1 cellular context compared by ENCODE assay signal in the genomic region with DNA sequence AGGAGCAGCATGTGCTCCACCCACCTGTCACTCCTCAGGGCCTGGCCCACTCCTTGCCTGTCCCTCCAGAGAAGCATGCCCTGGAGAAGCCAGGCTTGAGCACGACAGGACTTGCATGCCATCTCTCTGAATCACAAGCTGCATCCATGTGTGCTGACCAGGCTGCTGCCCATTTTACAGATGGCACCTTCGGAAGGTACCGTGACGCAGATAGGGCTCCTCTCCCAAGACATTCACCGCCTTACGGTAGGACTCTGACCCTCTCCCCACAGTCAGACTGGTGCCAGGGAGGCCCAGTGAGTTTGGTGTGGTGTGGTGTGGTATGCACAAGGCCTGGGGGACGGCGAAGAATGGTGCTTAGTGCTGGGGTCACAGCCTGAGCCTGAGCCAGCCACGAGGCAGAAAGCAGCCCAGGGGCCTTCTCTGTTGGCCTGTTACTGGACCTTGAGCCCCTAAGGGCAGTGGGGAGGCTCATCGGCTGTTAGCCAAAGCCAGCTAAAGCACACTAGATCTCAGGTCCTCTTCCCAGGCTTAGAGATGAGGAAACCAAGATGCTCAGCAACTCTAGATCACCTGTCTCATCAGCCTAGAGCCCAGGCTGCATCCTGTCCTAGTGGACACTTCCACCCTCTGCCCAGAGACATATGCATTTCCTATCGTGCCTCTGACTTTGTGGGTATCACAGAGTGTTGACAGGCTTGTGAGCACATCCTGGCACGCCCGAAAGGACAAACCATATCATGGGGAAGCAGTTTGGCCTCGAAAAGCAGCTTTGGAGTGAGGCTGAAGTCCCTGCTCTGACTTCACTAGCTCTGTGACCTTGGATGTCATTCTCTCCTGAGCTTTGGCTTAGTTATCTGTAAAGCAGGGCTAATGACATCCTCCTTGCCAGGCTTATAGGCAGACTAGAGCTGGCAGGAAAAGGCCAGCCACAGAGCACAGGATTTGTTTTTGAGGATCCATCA.
A peak's percentile ranks its signal among the peaks of the same experiment; 100 is the strongest.
TF ChIP-seq lines count a peak whose summit lies in the region.

No MANE protein-coding gene starts in this region.

TF ChIP-seq in HepG2, 621 proteins besides CTCF, POLR2A, EP300 and RAD21 (continues in another document):
- no peak for TF ChIP-seq LCORL (IDR thresholded peaks at IDR 0.05)
- 0 out of 2 replicates have a peak, but pooled peaks have one; percentile 55 for TF ChIP-seq LCORL (CRISPR knock-in tag; IDR thresholded peaks at IDR 0.05)
- TF ChIP-seq, protein P1, sequence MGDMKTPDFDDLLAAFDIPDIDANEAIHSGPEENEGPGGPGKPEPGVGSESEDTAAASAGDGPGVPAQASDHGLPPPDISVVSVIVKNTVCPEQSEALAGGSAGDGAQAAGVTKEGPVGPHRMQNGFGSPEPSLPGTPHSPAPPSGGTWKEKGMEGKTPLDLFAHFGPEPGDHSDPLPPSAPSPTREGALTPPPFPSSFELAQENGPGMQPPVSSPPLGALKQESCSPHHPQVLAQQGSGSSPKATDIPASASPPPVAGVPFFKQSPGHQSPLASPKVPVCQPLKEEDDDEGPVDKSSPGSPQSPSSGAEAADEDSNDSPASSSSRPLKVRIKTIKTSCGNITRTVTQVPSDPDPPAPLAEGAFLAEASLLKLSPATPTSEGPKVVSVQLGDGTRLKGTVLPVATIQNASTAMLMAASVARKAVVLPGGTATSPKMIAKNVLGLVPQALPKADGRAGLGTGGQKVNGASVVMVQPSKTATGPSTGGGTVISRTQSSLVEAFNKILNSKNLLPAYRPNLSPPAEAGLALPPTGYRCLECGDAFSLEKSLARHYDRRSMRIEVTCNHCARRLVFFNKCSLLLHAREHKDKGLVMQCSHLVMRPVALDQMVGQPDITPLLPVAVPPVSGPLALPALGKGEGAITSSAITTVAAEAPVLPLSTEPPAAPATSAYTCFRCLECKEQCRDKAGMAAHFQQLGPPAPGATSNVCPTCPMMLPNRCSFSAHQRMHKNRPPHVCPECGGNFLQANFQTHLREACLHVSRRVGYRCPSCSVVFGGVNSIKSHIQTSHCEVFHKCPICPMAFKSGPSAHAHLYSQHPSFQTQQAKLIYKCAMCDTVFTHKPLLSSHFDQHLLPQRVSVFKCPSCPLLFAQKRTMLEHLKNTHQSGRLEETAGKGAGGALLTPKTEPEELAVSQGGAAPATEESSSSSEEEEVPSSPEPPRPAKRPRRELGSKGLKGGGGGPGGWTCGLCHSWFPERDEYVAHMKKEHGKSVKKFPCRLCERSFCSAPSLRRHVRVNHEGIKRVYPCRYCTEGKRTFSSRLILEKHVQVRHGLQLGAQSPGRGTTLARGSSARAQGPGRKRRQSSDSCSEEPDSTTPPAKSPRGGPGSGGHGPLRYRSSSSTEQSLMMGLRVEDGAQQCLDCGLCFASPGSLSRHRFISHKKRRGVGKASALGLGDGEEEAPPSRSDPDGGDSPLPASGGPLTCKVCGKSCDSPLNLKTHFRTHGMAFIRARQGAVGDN (CRISPR knock-in tag; IDR thresholded peaks at IDR 0.05) = peak; percentile 93
- peak; percentile 40; the same call in 1 of the 2 replicates for TF ChIP-seq SP5 (CRISPR knock-in tag; IDR thresholded peaks at IDR 0.05; ENCODE audit: borderline replicate concordance, low read depth)
- TF ChIP-seq ZNF263 (CRISPR knock-in tag; IDR thresholded peaks at IDR 0.05) = 0 out of 2 replicates have a peak, but pooled peaks have one; percentile 7
- TF ChIP-seq RBFOX2 (IDR thresholded peaks at IDR 0.05; ENCODE audit: low read depth, low read length) = no peak
- TF ChIP-seq HDAC2 (CRISPR knock-in tag; IDR thresholded peaks at IDR 0.05) = 0 out of 2 replicates have a peak, but pooled peaks have one; percentile 12
- TF ChIP-seq, protein P2, sequence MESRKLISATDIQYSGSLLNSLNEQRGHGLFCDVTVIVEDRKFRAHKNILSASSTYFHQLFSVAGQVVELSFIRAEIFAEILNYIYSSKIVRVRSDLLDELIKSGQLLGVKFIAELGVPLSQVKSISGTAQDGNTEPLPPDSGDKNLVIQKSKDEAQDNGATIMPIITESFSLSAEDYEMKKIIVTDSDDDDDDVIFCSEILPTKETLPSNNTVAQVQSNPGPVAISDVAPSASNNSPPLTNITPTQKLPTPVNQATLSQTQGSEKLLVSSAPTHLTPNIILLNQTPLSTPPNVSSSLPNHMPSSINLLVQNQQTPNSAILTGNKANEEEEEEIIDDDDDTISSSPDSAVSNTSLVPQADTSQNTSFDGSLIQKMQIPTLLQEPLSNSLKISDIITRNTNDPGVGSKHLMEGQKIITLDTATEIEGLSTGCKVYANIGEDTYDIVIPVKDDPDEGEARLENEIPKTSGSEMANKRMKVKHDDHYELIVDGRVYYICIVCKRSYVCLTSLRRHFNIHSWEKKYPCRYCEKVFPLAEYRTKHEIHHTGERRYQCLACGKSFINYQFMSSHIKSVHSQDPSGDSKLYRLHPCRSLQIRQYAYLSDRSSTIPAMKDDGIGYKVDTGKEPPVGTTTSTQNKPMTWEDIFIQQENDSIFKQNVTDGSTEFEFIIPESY (CRISPR knock-in tag; IDR thresholded peaks at IDR 0.05) = peak; percentile 46; the same call in 1 of the 2 replicates
- no peak for TF ChIP-seq SUZ12 (IDR thresholded peaks at IDR 0.05; ENCODE audit: low read depth, low read length)
- TF ChIP-seq ZNF121 (CRISPR knock-in tag; IDR thresholded peaks at IDR 0.05) = 0 out of 2 replicates have a peak, but pooled peaks have one; percentile 22
- TF ChIP-seq, protein P3, sequence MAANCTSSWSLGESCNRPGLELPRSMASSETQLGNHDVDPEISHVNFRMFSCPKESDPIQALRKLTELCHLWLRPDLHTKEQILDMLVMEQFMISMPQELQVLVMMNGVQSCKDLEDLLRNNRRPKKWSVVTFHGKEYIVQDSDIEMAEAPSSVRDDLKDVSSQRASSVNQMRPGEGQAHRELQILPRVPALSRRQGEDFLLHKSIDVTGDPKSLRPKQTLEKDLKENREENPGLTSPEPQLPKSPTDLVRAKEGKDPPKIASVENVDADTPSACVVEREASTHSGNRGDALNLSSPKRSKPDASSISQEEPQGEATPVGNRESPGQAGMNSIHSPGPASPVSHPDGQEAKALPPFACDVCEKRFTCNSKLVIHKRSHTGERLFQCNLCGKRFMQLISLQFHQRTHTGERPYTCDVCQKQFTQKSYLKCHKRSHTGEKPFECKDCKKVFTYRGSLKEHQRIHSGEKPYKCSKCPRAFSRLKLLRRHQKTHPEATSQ (CRISPR knock-in tag; IDR thresholded peaks at IDR 0.05; ENCODE audit: borderline replicate concordance) = no peak
- TF ChIP-seq, protein P4, sequence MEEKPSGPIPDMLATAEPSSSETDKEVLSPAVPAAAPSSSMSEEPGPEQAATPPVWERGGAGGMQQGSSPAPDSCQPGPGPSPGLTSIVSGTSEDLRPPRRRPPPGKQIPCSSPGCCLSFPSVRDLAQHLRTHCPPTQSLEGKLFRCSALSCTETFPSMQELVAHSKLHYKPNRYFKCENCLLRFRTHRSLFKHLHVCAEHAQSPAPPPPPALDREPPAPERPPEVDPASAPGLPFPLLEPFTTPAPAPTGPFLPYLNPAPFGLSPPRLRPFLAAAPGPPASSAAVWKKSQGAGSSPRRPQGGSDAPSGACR (CRISPR knock-in tag; IDR thresholded peaks at IDR 0.05) = no peak
- TF ChIP-seq, protein P5, sequence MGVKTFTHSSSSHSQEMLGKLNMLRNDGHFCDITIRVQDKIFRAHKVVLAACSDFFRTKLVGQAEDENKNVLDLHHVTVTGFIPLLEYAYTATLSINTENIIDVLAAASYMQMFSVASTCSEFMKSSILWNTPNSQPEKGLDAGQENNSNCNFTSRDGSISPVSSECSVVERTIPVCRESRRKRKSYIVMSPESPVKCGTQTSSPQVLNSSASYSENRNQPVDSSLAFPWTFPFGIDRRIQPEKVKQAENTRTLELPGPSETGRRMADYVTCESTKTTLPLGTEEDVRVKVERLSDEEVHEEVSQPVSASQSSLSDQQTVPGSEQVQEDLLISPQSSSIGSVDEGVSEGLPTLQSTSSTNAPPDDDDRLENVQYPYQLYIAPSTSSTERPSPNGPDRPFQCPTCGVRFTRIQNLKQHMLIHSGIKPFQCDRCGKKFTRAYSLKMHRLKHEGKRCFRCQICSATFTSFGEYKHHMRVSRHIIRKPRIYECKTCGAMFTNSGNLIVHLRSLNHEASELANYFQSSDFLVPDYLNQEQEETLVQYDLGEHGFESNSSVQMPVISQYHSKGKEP (CRISPR knock-in tag; IDR thresholded peaks at IDR 0.05) = no peak
- peak; percentile 91 for TF ChIP-seq ZNF629 (CRISPR knock-in tag; conservative IDR thresholded peaks at IDR 0.05)
- no peak for TF ChIP-seq POGZ (CRISPR knock-in tag; IDR thresholded peaks at IDR 0.05)
- TF ChIP-seq, protein P6, sequence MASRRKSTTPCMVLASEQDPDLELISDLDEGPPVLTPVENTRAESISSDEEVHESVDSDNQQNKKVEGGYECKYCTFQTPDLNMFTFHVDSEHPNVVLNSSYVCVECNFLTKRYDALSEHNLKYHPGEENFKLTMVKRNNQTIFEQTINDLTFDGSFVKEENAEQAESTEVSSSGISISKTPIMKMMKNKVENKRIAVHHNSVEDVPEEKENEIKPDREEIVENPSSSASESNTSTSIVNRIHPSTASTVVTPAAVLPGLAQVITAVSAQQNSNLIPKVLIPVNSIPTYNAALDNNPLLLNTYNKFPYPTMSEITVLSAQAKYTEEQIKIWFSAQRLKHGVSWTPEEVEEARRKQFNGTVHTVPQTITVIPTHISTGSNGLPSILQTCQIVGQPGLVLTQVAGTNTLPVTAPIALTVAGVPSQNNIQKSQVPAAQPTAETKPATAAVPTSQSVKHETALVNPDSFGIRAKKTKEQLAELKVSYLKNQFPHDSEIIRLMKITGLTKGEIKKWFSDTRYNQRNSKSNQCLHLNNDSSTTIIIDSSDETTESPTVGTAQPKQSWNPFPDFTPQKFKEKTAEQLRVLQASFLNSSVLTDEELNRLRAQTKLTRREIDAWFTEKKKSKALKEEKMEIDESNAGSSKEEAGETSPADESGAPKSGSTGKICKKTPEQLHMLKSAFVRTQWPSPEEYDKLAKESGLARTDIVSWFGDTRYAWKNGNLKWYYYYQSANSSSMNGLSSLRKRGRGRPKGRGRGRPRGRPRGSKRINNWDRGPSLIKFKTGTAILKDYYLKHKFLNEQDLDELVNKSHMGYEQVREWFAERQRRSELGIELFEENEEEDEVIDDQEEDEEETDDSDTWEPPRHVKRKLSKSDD (CRISPR knock-in tag; IDR thresholded peaks at IDR 0.05; ENCODE audit: low read depth) = 0 out of 2 replicates have a peak, but pooled peaks have one; percentile 49
- TF ChIP-seq NR2C2 (CRISPR knock-in tag; IDR thresholded peaks at IDR 0.05; ENCODE audit: borderline replicate concordance) = 0 out of 2 replicates have a peak, but pooled peaks have one; percentile 36
- 0 out of 2 replicates have a peak, but pooled peaks have one; percentile 24 for TF ChIP-seq ZFP90 (CRISPR knock-in tag; IDR thresholded peaks at IDR 0.05; ENCODE audit: borderline replicate concordance)
- TF ChIP-seq, protein P7, sequence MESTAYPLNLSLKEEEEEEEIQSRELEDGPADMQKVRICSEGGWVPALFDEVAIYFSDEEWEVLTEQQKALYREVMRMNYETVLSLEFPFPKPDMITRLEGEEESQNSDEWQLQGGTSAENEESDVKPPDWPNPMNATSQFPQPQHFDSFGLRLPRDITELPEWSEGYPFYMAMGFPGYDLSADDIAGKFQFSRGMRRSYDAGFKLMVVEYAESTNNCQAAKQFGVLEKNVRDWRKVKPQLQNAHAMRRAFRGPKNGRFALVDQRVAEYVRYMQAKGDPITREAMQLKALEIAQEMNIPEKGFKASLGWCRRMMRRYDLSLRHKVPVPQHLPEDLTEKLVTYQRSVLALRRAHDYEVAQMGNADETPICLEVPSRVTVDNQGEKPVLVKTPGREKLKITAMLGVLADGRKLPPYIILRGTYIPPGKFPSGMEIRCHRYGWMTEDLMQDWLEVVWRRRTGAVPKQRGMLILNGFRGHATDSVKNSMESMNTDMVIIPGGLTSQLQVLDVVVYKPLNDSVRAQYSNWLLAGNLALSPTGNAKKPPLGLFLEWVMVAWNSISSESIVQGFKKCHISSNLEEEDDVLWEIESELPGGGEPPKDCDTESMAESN (CRISPR knock-in tag; conservative IDR thresholded peaks at IDR 0.05) = 0 out of 2 replicates have a peak, but pooled peaks have one; percentile 5
- TF ChIP-seq, protein P8, sequence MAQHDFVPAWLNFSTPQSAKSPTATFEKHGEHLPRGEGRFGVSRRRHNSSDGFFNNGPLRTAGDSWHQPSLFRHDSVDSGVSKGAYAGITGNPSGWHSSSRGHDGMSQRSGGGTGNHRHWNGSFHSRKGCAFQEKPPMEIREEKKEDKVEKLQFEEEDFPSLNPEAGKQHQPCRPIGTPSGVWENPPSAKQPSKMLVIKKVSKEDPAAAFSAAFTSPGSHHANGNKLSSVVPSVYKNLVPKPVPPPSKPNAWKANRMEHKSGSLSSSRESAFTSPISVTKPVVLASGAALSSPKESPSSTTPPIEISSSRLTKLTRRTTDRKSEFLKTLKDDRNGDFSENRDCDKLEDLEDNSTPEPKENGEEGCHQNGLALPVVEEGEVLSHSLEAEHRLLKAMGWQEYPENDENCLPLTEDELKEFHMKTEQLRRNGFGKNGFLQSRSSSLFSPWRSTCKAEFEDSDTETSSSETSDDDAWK (CRISPR knock-in tag; IDR thresholded peaks at IDR 0.05) = no peak
- peak; percentile 66 for TF ChIP-seq ESRRA (CRISPR knock-in tag; IDR thresholded peaks at IDR 0.05; ENCODE audit: low read depth)
- TF ChIP-seq MIXL1 (CRISPR knock-in tag; IDR thresholded peaks at IDR 0.05) = no peak
- TF ChIP-seq, protein P9, sequence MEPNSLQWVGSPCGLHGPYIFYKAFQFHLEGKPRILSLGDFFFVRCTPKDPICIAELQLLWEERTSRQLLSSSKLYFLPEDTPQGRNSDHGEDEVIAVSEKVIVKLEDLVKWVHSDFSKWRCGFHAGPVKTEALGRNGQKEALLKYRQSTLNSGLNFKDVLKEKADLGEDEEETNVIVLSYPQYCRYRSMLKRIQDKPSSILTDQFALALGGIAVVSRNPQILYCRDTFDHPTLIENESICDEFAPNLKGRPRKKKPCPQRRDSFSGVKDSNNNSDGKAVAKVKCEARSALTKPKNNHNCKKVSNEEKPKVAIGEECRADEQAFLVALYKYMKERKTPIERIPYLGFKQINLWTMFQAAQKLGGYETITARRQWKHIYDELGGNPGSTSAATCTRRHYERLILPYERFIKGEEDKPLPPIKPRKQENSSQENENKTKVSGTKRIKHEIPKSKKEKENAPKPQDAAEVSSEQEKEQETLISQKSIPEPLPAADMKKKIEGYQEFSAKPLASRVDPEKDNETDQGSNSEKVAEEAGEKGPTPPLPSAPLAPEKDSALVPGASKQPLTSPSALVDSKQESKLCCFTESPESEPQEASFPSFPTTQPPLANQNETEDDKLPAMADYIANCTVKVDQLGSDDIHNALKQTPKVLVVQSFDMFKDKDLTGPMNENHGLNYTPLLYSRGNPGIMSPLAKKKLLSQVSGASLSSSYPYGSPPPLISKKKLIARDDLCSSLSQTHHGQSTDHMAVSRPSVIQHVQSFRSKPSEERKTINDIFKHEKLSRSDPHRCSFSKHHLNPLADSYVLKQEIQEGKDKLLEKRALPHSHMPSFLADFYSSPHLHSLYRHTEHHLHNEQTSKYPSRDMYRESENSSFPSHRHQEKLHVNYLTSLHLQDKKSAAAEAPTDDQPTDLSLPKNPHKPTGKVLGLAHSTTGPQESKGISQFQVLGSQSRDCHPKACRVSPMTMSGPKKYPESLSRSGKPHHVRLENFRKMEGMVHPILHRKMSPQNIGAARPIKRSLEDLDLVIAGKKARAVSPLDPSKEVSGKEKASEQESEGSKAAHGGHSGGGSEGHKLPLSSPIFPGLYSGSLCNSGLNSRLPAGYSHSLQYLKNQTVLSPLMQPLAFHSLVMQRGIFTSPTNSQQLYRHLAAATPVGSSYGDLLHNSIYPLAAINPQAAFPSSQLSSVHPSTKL (CRISPR knock-in tag; IDR thresholded peaks at IDR 0.05) = peak; percentile 5; the same call in 1 of the 2 replicates
- TF ChIP-seq FOSL2 (CRISPR knock-in tag; IDR thresholded peaks at IDR 0.05) = no peak; the same call in 1 of the 2 replicates
- peak; percentile 49 for TF ChIP-seq SALL1 (CRISPR knock-in tag; IDR thresholded peaks at IDR 0.05)
- TF ChIP-seq FOXM1 (CRISPR knock-in tag; IDR thresholded peaks at IDR 0.05) = no peak
- TF ChIP-seq HNF4A (CRISPR knock-in tag; IDR thresholded peaks at IDR 0.05) = peak; percentile 65
- TF ChIP-seq TBX2 (CRISPR knock-in tag; IDR thresholded peaks at IDR 0.05; ENCODE audit: borderline replicate concordance) = 0 out of 2 replicates have a peak, but pooled peaks have one; percentile 8
